In the genomic region with DNA sequence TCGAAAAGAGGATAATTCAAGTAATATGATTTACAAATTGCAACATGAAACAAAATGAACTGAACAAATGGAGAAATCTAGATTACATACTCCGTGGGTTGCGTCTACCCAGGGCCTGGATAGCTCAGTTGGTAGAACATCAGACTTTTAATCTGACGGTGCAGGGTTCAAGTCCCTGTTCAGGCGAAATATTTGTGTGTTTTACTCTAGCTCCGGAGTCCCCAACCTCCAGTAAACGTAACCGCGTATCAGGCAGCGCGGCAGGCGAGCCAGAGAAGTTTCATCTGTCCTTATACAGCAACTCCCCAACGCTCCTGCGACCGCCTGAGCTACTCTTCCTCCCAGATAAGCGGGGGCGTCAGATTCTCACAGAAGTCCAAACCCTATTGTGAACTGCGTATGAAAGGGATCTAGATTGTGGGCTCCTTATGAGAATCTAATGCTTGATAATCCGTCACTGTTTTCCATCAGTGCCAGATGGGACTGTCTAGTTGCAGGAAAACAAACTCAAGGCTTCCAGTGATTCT, we compare ENCODE assay signal across 10 cellular contexts.
DNase-seq lines count a peak whose midpoint lies in the region; ATAC-seq and TF ChIP-seq lines count a peak whose summit lies in the region.
"Had no signal": no experiment of that assay in that cellular context is flagged by ENCODE, and none has a peak within 500 bp of the region (broad histone marks: within the 10 kb centered on the region; RNA-seq: fewer than 3 reads in every experiment).

No MANE protein-coding gene starts in this region.

- H3K4me1 ChIP-seq in skeletal muscle satellite cell (ENCODE audit: control insufficient read depth, insufficient read depth, low read length): no peaks in the 10 kb centered on the region

- no peaks in the 10 kb centered on the region for H3K36me3 ChIP-seq in skeletal muscle satellite cell (ENCODE audit: insufficient read depth, low read length)

- no peak overlapping the region for H3K9ac ChIP-seq in skeletal muscle satellite cell (ENCODE audit: low read depth, low read length)

- TF ChIP-seq POLR2A in lower leg skin (IDR thresholded peaks at IDR 0.05): no peak

- H3K9me3 ChIP-seq in skeletal muscle satellite cell (replicated peaks; ENCODE audit: low read length): no peaks in the 10 kb centered on the region

- H3K9me3 Mint-ChIP-seq in stimulated activated effector memory CD8-positive, alpha-beta T cell treated with anti-CD3 and anti-CD28 coated beads, Interleukin-12 subunit alpha, Interleukin-12 subunit beta, amount 100 ng/mL, for 72 hours: peaks cover 15% of the 10 kb centered on the region

- peaks cover 9% of the 10 kb centered on the region for H3K27me3 ChIP-seq in skeletal muscle satellite cell (ENCODE audit: control insufficient read depth, insufficient read depth, low read length)

- no peak for ATAC-seq in stimulated activated effector memory CD8-positive, alpha-beta T cell treated with anti-CD3 and anti-CD28 coated beads, Interleukin-12 subunit alpha, Interleukin-12 subunit beta, amount 100 ng/mL, for 72 hours
- no peak for ATAC-seq in GM21447 (IDR thresholded peaks at IDR 0.05; ENCODE audit: unreplicated experiment)
- ATAC-seq: CD8-positive, alpha-beta T cell had no signal

- H3K36me3 Mint-ChIP-seq in stimulated activated effector memory CD8-positive, alpha-beta T cell treated with anti-CD3 and anti-CD28 coated beads, Interleukin-12 subunit alpha, Interleukin-12 subunit beta, amount 100 ng/mL, for 72 hours: peaks cover 4% of the 10 kb centered on the region

- peak; percentile 32 for DNase-seq in activated CD4-positive, alpha-beta T cell treated with anti-CD3 and anti-CD28 coated beads for 48 hours
- no peak for DNase-seq in activated CD4-positive, alpha-beta T cell treated with anti-CD3 and anti-CD28 coated beads for 1 hour
- peak; percentile 62 for DNase-seq in NCI-H524 treated with DMSO at 0.1 percent for 48 hours (lab: John Stamatoyannopoulos, UW)
- peak; percentile 69 for DNase-seq in dedifferentiated amniotic fluid mesenchymal stem cell (ENCODE audit: extremely low spot score)
- DNase-seq in stimulated activated effector memory CD8-positive, alpha-beta T cell treated with anti-CD3 and anti-CD28 coated beads, Interleukin-12 subunit alpha, Interleukin-12 subunit beta, amount 100 ng/mL, for 72 hours (ENCODE audit: low spot score in 2 of 2): no peak
- no peak for DNase-seq in lower leg skin (ENCODE audit: low spot score in 2 of 2)
- DNase-seq: CD8-positive, alpha-beta T cell had no signal

- intact Hi-C loops in lower leg skin (cut with DNase I; ENCODE audit: low total_unique reads): no loop called here

- no peaks in the 10 kb centered on the region for H3K4me1 Mint-ChIP-seq in stimulated activated effector memory CD8-positive, alpha-beta T cell treated with anti-CD3 and anti-CD28 coated beads, Interleukin-12 subunit alpha, Interleukin-12 subunit beta, amount 100 ng/mL, for 72 hours

- TF ChIP-seq CTCF in lower leg skin (IDR thresholded peaks at IDR 0.05): no peak

- no peak overlapping the region for H3K4me3 ChIP-seq in skeletal muscle satellite cell (ENCODE audit: low read length)
- H3K4me3 ChIP-seq in lower leg skin (ENCODE audit: low read depth, poor library complexity, severe bottlenecking): no peak overlapping the region

- H3K4me3 Mint-ChIP-seq in stimulated activated effector memory CD8-positive, alpha-beta T cell treated with anti-CD3 and anti-CD28 coated beads, Interleukin-12 subunit alpha, Interleukin-12 subunit beta, amount 100 ng/mL, for 72 hours: no peak overlapping the region
- H3K4me3 Mint-ChIP-seq: CD8-positive, alpha-beta T cell had no signal

- no peak overlapping the region for H3K27ac Mint-ChIP-seq in stimulated activated effector memory CD8-positive, alpha-beta T cell treated with anti-CD3 and anti-CD28 coated beads, Interleukin-12 subunit alpha, Interleukin-12 subunit beta, amount 100 ng/mL, for 72 hours
- H3K27ac Mint-ChIP-seq: activated T-helper 2 cell treated with anti-CD3 and anti-CD28 coated beads, Interferon-gamma antibody, Interleukin-2, Interleukin-4, amounts not matched to agents 10 μg/mL and 5 μg/mL and 100 μg/mL, durations not matched to agents 14 hours and 24 hours and 36 hours; CD8-positive, alpha-beta T cell had no signal

- WGBS in lower leg skin, 2 donors: 13 to 18% methylated on average over 19 of the region's 19 CpGs

- peak overlapping the region; percentile 62 for H3K4me2 ChIP-seq in skeletal muscle satellite cell (ENCODE audit: low read length)

Comparison
In these comparisons a context has a peak if more than half of its experiments do, and no peak if none do; other contexts are left out.
1. DNase-seq: peak in activated CD4-positive, alpha-beta T cell treated with anti-CD3 and anti-CD28 coated beads for 48 hours (single experiment), NCI-H524 treated with DMSO at 0.1 percent for 48 hours (single experiment) and dedifferentiated amniotic fluid mesenchymal stem cell (single experiment); none in activated CD4-positive, alpha-beta T cell treated with anti-CD3 and anti-CD28 coated beads for 1 hour (single experiment), stimulated activated effector memory CD8-positive, alpha-beta T cell treated with anti-CD3 and anti-CD28 coated beads, Interleukin-12 subunit alpha, Interleukin-12 subunit beta, amount 100 ng/mL, for 72 hours (0 of 2) and lower leg skin (0 of 2).